In the genomic region with DNA sequence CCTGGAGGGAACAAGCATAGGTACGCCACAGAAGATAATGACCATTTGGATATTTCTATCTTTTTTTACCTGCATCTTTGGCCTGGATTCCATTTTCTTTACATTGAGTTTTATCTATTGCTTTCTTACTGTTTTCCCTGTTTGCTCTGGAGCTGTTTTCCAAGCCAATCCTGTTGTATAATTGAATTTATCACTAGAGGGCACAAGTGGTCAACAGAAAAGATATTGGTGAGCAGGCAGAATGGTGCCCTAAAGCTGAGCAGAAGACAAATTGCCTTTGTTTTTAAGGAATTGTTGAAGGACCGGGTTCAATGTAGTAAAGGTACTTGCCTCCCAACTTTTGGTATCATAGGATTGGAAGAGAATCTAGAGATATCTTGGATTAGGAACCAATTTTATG, we compare ENCODE assay signal across 8 cellular contexts.
DNase-seq lines count a peak whose midpoint lies in the region; ATAC-seq, FAIRE-seq and TF ChIP-seq lines count a peak whose summit lies in the region.

No MANE protein-coding gene starts in this region.

- no peak for TF ChIP-seq EP300 in suprapubic skin (IDR thresholded peaks at IDR 0.05)

- no peaks in the 10 kb centered on the region for H3K9me3 ChIP-seq in suprapubic skin

- no peak overlapping the region for H3K27ac ChIP-seq in RWPE1
- H3K27ac ChIP-seq in suprapubic skin = no peak overlapping the region

- H3K4me1 ChIP-seq in suprapubic skin = peaks cover 14% of the 10 kb centered on the region

- no peaks in the 10 kb centered on the region for H3K27me3 ChIP-seq in suprapubic skin

- WGBS in suprapubic skin = 42% methylated on average over 2 of the region's 2 CpGs

- peak; percentile 64 for DNase-seq in Ammon's horn (ENCODE audit: low spot score)
- DNase-seq in H54 (ENCODE audit: insufficient read length, low spot score) = no peak
- peak; percentile 21 for DNase-seq in RWPE1 (ENCODE audit: low spot score)
- peak; percentile 38 for DNase-seq in foreskin melanocyte
- no peak for DNase-seq in suprapubic skin (ENCODE audit: low spot score in 2 of 2)
- no peak for DNase-seq in activated CD8-positive, alpha-beta memory T cell treated with anti-CD3 and anti-CD28 coated beads for 24 hours
- no peak for DNase-seq in KG1 (lab: John Stamatoyannopoulos, UW)

- CTCF ChIA-PET in RWPE1 (lab: Yijun Ruan, JAX) = interaction anchor here (0.5 to 1.9 kb wide), 17 partner anchors 38 to 308 kb away, joined by 3 to 35 read pairs (median 3); a partner anchor contains a TSS

- ATAC-seq in GM18502 (IDR thresholded peaks at IDR 0.05; ENCODE audit: poor library complexity, unreplicated experiment) = no peak

- peak; percentile 56 for TF ChIP-seq CTCF in RWPE1 (conservative IDR thresholded peaks at IDR 0.05; ENCODE audit: low read depth)
- peak; percentile 35 to 68 for TF ChIP-seq CTCF in suprapubic skin (IDR thresholded peaks at IDR 0.05)

- TF ChIP-seq POLR2A in H54 (IDR thresholded peaks at IDR 0.05; ENCODE audit: low read depth, low read length) (no peak), suprapubic skin (IDR thresholded peaks at IDR 0.05) (no peak)

- peaks cover 18% of the 10 kb centered on the region for H3K36me3 ChIP-seq in suprapubic skin

- H3K4me3 ChIP-seq in suprapubic skin = no peak overlapping the region

- peak; percentile 84 for FAIRE-seq in H54 (lab: Jason Lieb, UNC)

- POLR2A ChIA-PET in RWPE1 (lab: Yijun Ruan, JAX; ENCODE audit: low non-redundant PET) = no interaction called here

Comparison
In these comparisons a context has a peak if more than half of its experiments do, and no peak if none do; other contexts are left out.
1. DNase-seq: peak in Ammon's horn (single experiment), RWPE1 (single experiment) and foreskin melanocyte (single experiment); none in H54 (single experiment), suprapubic skin (0 of 2), activated CD8-positive, alpha-beta memory T cell treated with anti-CD3 and anti-CD28 coated beads for 24 hours (single experiment) and KG1 (single experiment).